Comparison of ENCODE assay signal across 17 cellular contexts in genomic region chr11:44700009-44700408, GRCh38. TPM values are rescaled to one million over a fixed set of nuclear protein-coding genes. Genes with fewer than 3 reads are reported as not detected.
DNase-seq lines count a peak whose midpoint lies in the region; ATAC-seq and TF ChIP-seq lines count a peak whose summit lies in the region.
"Had no signal": no experiment of that assay in that cellular context is flagged by ENCODE, and none has a peak within 500 bp of the region (broad histone marks: within the 10 kb centered on the region; RNA-seq: fewer than 3 reads in every experiment).

No MANE protein-coding gene starts in this region.

- CTCF ChIA-PET in CD4-positive, alpha-beta memory T cell (lab: Charles Lee; ENCODE audit: partially characterized antibody): no interaction called here

- no peak for DNase-seq in CD4-positive, alpha-beta memory T cell
- peak in 1 of 2 donors; percentile 73 for DNase-seq in cardiac muscle cell (ENCODE audit: low read depth in 1 of 2, low spot score in 1 of 2)
- no peak for DNase-seq in right atrium auricular region (ENCODE audit: low spot score)
- no peak for DNase-seq in neural progenitor cell (ENCODE audit: low spot score)
- DNase-seq in midbrain (lab: John Stamatoyannopoulos, UW): no peak
- DNase-seq in NCI-H1105 (lab: John Stamatoyannopoulos, UW): no peak
- DNase-seq: ACHN; Caco-2; CD8-positive, alpha-beta memory T cell; DND-41; GDM1 had no signal

- H3K36me3 ChIP-seq in CD4-positive, alpha-beta memory T cell (ENCODE audit: insufficient read depth, low read length): no peaks in the 10 kb centered on the region
- H3K36me3 ChIP-seq in cardiac muscle cell: no peaks in the 10 kb centered on the region
- no peaks in the 10 kb centered on the region for H3K36me3 ChIP-seq in right atrium auricular region
- H3K36me3 ChIP-seq in neural progenitor cell: no peaks in the 10 kb centered on the region
- H3K36me3 ChIP-seq: HAP-1 had no signal

- no peak overlapping the region for H3K4me2 ChIP-seq in neural progenitor cell

- no peaks in the 10 kb centered on the region for H3K36me3 Mint-ChIP-seq in CD4-positive, alpha-beta memory T cell
- H3K36me3 Mint-ChIP-seq in neural progenitor cell: no peaks in the 10 kb centered on the region

- peak overlapping the region in 4 of 7 donors; percentile 5 to 31 (median 12) for H3K27ac Mint-ChIP-seq in CD4-positive, alpha-beta memory T cell
- peak overlapping the region; percentile 7 for H3K27ac Mint-ChIP-seq in neural progenitor cell

- H3K9ac ChIP-seq in neural progenitor cell: no peak overlapping the region

- POLR2A ChIA-PET in CD4-positive, alpha-beta memory T cell (lab: Charles Lee; ENCODE audit: partially characterized antibody): no interaction called here

- no peak overlapping the region for H3K4me3 Mint-ChIP-seq in CD4-positive, alpha-beta memory T cell
- H3K4me3 Mint-ChIP-seq in neural progenitor cell: no peak overlapping the region
- H3K4me3 Mint-ChIP-seq: CD14-positive monocyte; CD8-positive, alpha-beta memory T cell had no signal

- H3K9me3 ChIP-seq in CD4-positive, alpha-beta memory T cell (ENCODE audit: control insufficient read depth in 1 of 2, low read length in 2 of 2): peaks cover 0 to 6% of the 10 kb centered on the region in 2 donors
- no peaks in the 10 kb centered on the region for H3K9me3 ChIP-seq in cardiac muscle cell (ENCODE audit: low read depth)
- peaks cover 5 to 9% of the 10 kb centered on the region in 2 donors for H3K9me3 ChIP-seq in right atrium auricular region
- no peaks in the 10 kb centered on the region for H3K9me3 ChIP-seq in neural progenitor cell (ENCODE audit: low read depth)
- H3K9me3 ChIP-seq: Caco-2, HAP-1 had no signal

- H3K9me3 Mint-ChIP-seq in CD4-positive, alpha-beta memory T cell: peaks cover 0 to 6% (median 0%) of the 10 kb centered on the region in 8 donors
- peaks cover 4% of the 10 kb centered on the region for H3K9me3 Mint-ChIP-seq in neural progenitor cell

- no peaks in the 10 kb centered on the region for H3F3A ChIP-seq in neural progenitor cell (ENCODE audit: low read depth)

- TF ChIP-seq CTCF in cardiac muscle cell (IDR thresholded peaks at IDR 0.05; ENCODE audit: low read depth, low read length) (no peak), right atrium auricular region (IDR thresholded peaks at IDR 0.05) (no peak), neural progenitor cell (IDR thresholded peaks at IDR 0.05) (no peak)

- no peaks in the 10 kb centered on the region for H3K27me3 ChIP-seq in CD4-positive, alpha-beta memory T cell (ENCODE audit: insufficient read depth, low read length)
- no peaks in the 10 kb centered on the region for H3K27me3 ChIP-seq in cardiac muscle cell
- H3K27me3 ChIP-seq in right atrium auricular region: no peaks in the 10 kb centered on the region
- H3K27me3 ChIP-seq in neural progenitor cell: no peaks in the 10 kb centered on the region

- H3K4me3 ChIP-seq in CD4-positive, alpha-beta memory T cell (ENCODE audit: low read length in 2 of 2): no peak overlapping the region
- H3K4me3 ChIP-seq in cardiac muscle cell (no peak overlapping the region), right atrium auricular region (no peak overlapping the region), neural progenitor cell (no peak overlapping the region)
- H3K4me3 ChIP-seq: HAP-1 had no signal

- intact Hi-C loops in CD4-positive, alpha-beta memory T cell (cut with micrococcal nuclease): no loop called here

- peaks cover 13 to 30% (median 16%) of the 10 kb centered on the region in 4 donors for H3K4me1 Mint-ChIP-seq in CD4-positive, alpha-beta memory T cell
- H3K4me1 Mint-ChIP-seq in neural progenitor cell: peaks cover 34% of the 10 kb centered on the region

- no peaks in the 10 kb centered on the region for H3K79me2 ChIP-seq in neural progenitor cell (ENCODE audit: low read depth)

- ATAC-seq in HG03342 (IDR thresholded peaks at IDR 0.05; ENCODE audit: unreplicated experiment): no peak
- no peak for ATAC-seq in HG03159 (IDR thresholded peaks at IDR 0.05; ENCODE audit: unreplicated experiment)

- no peak overlapping the region for H2AFZ ChIP-seq in neural progenitor cell (replicated peaks)

- no peaks in the 10 kb centered on the region for H4K20me1 ChIP-seq in neural progenitor cell (ENCODE audit: low read depth)

- H3K4me1 ChIP-seq in CD4-positive, alpha-beta memory T cell (ENCODE audit: insufficient read depth, low read length): no peaks in the 10 kb centered on the region
- peaks cover 57% of the 10 kb centered on the region for H3K4me1 ChIP-seq in cardiac muscle cell (ENCODE audit: low read depth)
- peaks cover 0 to 42% of the 10 kb centered on the region in 2 donors for H3K4me1 ChIP-seq in right atrium auricular region
- no peaks in the 10 kb centered on the region for H3K4me1 ChIP-seq in neural progenitor cell
- H3K4me1 ChIP-seq: Caco-2, HAP-1 had no signal

- no peak overlapping the region for H3K27ac ChIP-seq in CD4-positive, alpha-beta memory T cell (ENCODE audit: low read depth, low read length)
- H3K27ac ChIP-seq in cardiac muscle cell: peak overlapping the region; percentile 91
- peak overlapping the region; percentile 43 to 50 for H3K27ac ChIP-seq in right atrium auricular region
- H3K27ac ChIP-seq in neural progenitor cell: no peak overlapping the region
- H3K27ac ChIP-seq: HL-60 had no signal

- H3K27me3 Mint-ChIP-seq in CD4-positive, alpha-beta memory T cell: no peaks in the 10 kb centered on the region
- peaks cover 6% of the 10 kb centered on the region for H3K27me3 Mint-ChIP-seq in neural progenitor cell (ENCODE audit: insufficient read depth, low read depth)

RNA-seq across cellular contexts. Expression of gene TSPAN18, which starts 26.8 kb away (rescaled TPM):
- 10 to 100 TPM; 17.1 to 19.3 TPM for total RNA-seq in CD4-positive, alpha-beta memory T cell
- polyA plus RNA-seq in CD4-positive, alpha-beta memory T cell: 10 to 100 TPM in 1 of 2 donors, 1 to 10 TPM in 1; 7.3 to 48.6 TPM
- 48.1 and 68.6 TPM in 2 replicates for total RNA-seq in cardiac muscle cell
- polyA plus RNA-seq in cardiac muscle cell: 82.8 and 122 TPM in 2 replicates
- 10 to 100 TPM; 76.3 to 79.3 TPM for total RNA-seq in right atrium auricular region
- total RNA-seq in neural progenitor cell (ENCODE audit: low replicate concordance): 16.5 and 33.0 TPM in 2 replicates
- total RNA-seq: A172 had no signal
- polyA plus RNA-seq: CD14-positive monocyte had no signal

Comparison
In these comparisons a context has a peak if more than half of its experiments do, and no peak if none do; other contexts are left out.
1. H3K27ac ChIP-seq: peak in cardiac muscle cell (single experiment) and right atrium auricular region (2 of 2); none in CD4-positive, alpha-beta memory T cell (single experiment) and neural progenitor cell (single experiment).